ENCODE assay signal across 8 cellular contexts in genomic region chr2:144518744-144519596, GRCh38. TPM values are rescaled to one million over a fixed set of nuclear protein-coding genes. Genes with fewer than 3 reads are reported as not detected.
DNase-seq lines count a peak whose midpoint lies in the region; ATAC-seq and TF ChIP-seq lines count a peak whose summit lies in the region.

No MANE protein-coding gene starts in this region.

- H3K9me3 ChIP-seq in heart right ventricle: no peaks in the 10 kb centered on the region

- DNase-seq in heart right ventricle: no peak
- no peak for DNase-seq in left ventricle myocardium superior
- DNase-seq in HEK293T (ENCODE audit: extremely low spot score): no peak
- DNase-seq in mucosa of gallbladder (ENCODE audit: low spot score): no peak
- no peak for DNase-seq in NCI-H1417 (lab: John Stamatoyannopoulos, UW)

- H3K9ac ChIP-seq in rectal smooth muscle tissue (ENCODE audit: low read length): no peak overlapping the region

- intact Hi-C loops in heart right ventricle (cut with DNase I): loop anchor here in 7 of 10 donors (5.0 to 10.0 kb wide), 8 partner anchors 64 to 1236 kb away; a partner anchor contains a TSS
- intact Hi-C loops in left ventricle myocardium superior (cut with micrococcal nuclease): no loop called here

- H3K27me3 ChIP-seq in heart right ventricle (peaks cover 0 to 11% (median 4%) of the 10 kb centered on the region in 7 donors), rectal smooth muscle tissue (ENCODE audit: control insufficient read depth, insufficient read depth, low read length) (peaks cover 4% of the 10 kb centered on the region)

- ATAC-seq in heart right ventricle: no peak
- ATAC-seq in left ventricle myocardium superior: no peak
- ATAC-seq in HG03442 (IDR thresholded peaks at IDR 0.05; ENCODE audit: unreplicated experiment): peak; percentile 41

- 12 to 17% methylated on average over 8 of the region's 8 CpGs for WGBS in heart right ventricle, 2 donors

- POLR2A ChIA-PET in HEK293T (lab: Yijun Ruan, JAX): no interaction called here

- H3K4me3 ChIP-seq in heart right ventricle (peak overlapping the region; percentile 50 to 98 (median 79)), rectal smooth muscle tissue (ENCODE audit: low read length) (peak overlapping the region; percentile 67)

- no peak for TF ChIP-seq CTCF in heart right ventricle (IDR thresholded peaks at IDR 0.05)

- H3K27ac ChIP-seq in heart right ventricle (peak overlapping the region; percentile 96 to 100 (median 98)), cingulate gyrus (ENCODE audit: low read depth, low read length) (peak overlapping the region; percentile 99), rectal smooth muscle tissue (ENCODE audit: low read depth, low read length) (peak overlapping the region; percentile 84)

- CTCF ChIA-PET in HEK293T (lab: Yijun Ruan, JAX): interaction anchor here (0.7 kb wide), 1 partner anchor 131 kb away, joined by 9 read pairs; no protein-coding TSS in a partner anchor

- peaks cover 0 to 14% (median 0%) of the 10 kb centered on the region in 9 donors for H3K36me3 ChIP-seq in heart right ventricle
- H3K36me3 ChIP-seq in rectal smooth muscle tissue (ENCODE audit: control insufficient read depth, insufficient read depth, low read length): no peaks in the 10 kb centered on the region

- peaks cover 0 to 40% (median 11%) of the 10 kb centered on the region in 9 donors for H3K4me1 ChIP-seq in heart right ventricle
- no peaks in the 10 kb centered on the region for H3K4me1 ChIP-seq in rectal smooth muscle tissue (ENCODE audit: control insufficient read depth, insufficient read depth, low read length)

TF ChIP-seq in HEK293T, 16 proteins besides CTCF, POLR2A, EP300 and RAD21:
- TF ChIP-seq HDGF (IDR thresholded peaks at IDR 0.05; ENCODE audit: borderline replicate concordance) (no peak), ZNF384 (IDR thresholded peaks at IDR 0.05) (no peak)

RNA-seq across cellular contexts. Expression of gene ZEB2, which starts 0.9 kb away (rescaled TPM):
- 10 to 100 TPM; 68.7 to 99.5 (median 88.2) TPM for total RNA-seq in heart right ventricle
- 10 to 100 TPM; 17.2 to 26.0 TPM for polyA plus RNA-seq in heart right ventricle
- total RNA-seq in left ventricle myocardium superior: 83.2 TPM
- 91.0 TPM for total RNA-seq in mucosa of gallbladder
